Comparison of ENCODE assay signal across 8 cellular contexts in the genomic region with DNA sequence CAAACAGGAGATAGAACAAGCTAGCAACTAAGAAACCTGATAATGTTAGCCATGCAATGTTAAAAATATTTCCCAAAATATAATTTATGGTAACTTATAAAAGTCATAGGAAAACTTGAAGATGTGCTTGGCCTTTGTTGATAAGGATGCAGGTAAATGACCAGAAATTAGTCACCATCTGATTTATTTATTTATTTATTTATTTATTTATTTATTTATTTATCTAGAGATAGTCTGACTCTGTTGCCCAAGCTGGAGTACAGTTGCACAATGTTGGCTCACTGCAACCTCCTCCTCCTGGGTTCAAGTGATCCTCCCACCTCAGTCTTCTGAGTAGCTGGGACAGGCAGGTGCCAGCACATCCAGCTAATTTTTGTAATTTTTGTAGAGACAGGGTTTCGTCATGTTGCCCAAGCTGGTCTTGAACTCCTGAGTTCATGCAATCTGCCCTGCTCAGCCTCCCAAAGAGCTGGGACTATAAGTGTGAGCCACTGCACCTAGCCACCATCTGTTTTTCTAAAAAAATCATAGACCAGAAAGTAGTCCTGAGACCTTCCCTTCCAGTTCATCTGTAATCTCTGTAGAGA.
"Had no signal": no experiment of that assay in that cellular context is flagged by ENCODE, and none has a peak within 500 bp of the region (broad histone marks: within the 10 kb centered on the region; RNA-seq: fewer than 3 reads in every experiment).

No MANE protein-coding gene starts in this region.

- H3K4me3 ChIP-seq: GM23248, HAP-1 had no signal

- H3K9me3 ChIP-seq: HAP-1 had no signal

- H3K36me3 ChIP-seq: HAP-1 had no signal

- H3K4me1 ChIP-seq: HAP-1 had no signal

- H3K27ac ChIP-seq: GM23248 had no signal

- ATAC-seq: HCT116 had no signal

- H2AFZ ChIP-seq: GM23248 had no signal

- DNase-seq: GM23248, GOT3, H7, IMR-90, KG1 had no signal

- FAIRE-seq: HTR-8/SVneo had no signal
